22 cellular contexts compared by ENCODE assay signal in the genomic region with DNA sequence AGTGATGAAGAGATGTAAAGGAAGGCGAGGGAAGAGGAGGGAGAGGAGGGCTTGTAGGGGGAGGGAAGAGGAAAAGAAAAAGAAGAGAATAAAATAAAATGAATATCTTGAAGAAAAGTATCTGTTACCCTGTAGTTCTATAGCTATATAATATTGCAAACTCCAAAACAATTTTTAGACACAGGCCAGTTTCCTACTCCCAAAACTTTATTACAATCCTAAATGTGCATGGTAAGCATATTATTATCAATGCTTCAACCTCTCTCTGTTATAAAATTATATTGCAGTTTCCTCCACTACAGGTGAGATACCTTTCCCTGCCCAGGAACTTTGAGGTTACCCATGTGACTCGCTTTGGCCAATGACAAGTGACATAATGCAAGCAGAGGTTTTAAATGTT.
"Had no signal": no experiment of that assay in that cellular context is flagged by ENCODE, and none has a peak within 500 bp of the region (broad histone marks: within the 10 kb centered on the region; RNA-seq: fewer than 3 reads in every experiment).

No MANE protein-coding gene starts in this region.

- H3K27ac ChIP-seq: VCaP had no signal

- H3K27me3 ChIP-seq: MG63 had no signal

- H3K4me3 ChIP-seq: MG63 had no signal

- H3K9me3 ChIP-seq: MG63 had no signal

- FAIRE-seq: RCC 7860 had no signal

- DNase-seq: activated CD4-positive, alpha-beta T cell treated with anti-CD3 and anti-CD28 coated beads for 4 hours; activated CD8-positive, alpha-beta memory T cell treated with anti-CD3 and anti-CD28 coated beads, Interleukin-2, amount 50 U/mL, for 4 hours; activated CD8-positive, alpha-beta T cell treated with anti-CD3 and anti-CD28 coated beads for 36 hours; activated gamma-delta T cell treated with Interleukin-2 at 50 U/mL for 16 hours; activated naive CD4-positive, alpha-beta T cell treated with anti-CD3 and anti-CD28 coated beads, Interleukin-2, amount 10 ng/mL, durations not matched to agents 7 days and 5 days; activated naive CD8-positive, alpha-beta T cell treated with anti-CD3 and anti-CD28 coated beads for 36 hours; activated T-cell treated with anti-CD3 and anti-CD28 coated beads, Interleukin-2, amount 50 U/mL, for 72 hours; central memory CD4-positive, alpha-beta T cell; MG63; NCI-H1105 treated with DMSO at 0.1 percent for 48 hours; NCI-H1436 treated with DMSO at 0.1 percent for 48 hours; NCI-H187; NCI-H2081; NCI-H446; NCI-H524; PC-3; SHP77; T-cell; T-helper 2 cell; T1000 had no signal

- ATAC-seq: activated CD8-positive, alpha-beta T cell treated with anti-CD3 and anti-CD28 coated beads for 36 hours; activated T-cell treated with anti-CD3 and anti-CD28 coated beads, Interleukin-2, amount 50 U/mL, for 72 hours; PC-3; T-cell had no signal

- H3K36me3 ChIP-seq: MG63 had no signal
